In the genomic region with DNA sequence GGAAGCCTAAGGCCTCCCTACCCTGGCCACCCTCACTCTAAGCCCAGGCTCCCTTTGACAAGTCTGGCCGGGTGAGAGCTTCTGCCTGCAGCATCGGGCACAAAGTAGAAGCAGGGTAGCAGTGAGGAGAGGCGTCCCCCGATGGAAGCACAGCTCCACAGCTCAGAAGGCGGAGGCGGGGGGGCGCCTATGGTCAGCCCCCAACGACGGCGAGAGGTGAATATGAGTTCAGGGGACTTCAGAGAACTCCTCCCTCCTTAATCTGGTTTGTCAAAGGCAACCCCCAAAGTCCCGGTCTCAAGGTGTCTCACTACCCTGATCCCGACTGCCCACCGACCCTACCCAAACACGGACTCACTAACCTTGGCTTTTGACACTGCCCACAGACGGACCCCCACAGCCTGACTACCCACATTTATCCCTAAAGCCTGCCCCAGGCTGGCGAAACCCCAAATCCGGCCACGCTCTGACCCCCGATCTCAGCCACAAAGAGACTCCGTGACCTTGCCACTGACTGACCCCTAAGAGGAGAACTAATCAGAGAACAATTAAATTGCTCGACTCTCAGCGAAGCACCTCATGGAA, we compare ENCODE assay signal across 8 cellular contexts. TPM values are rescaled to one million over a fixed set of nuclear protein-coding genes. Genes with fewer than 3 reads are reported as not detected.
A peak's percentile ranks its signal among the peaks of the same experiment; 100 is the strongest.
DNase-seq lines count a peak whose midpoint lies in the region; ATAC-seq and TF ChIP-seq lines count a peak whose summit lies in the region.

No MANE protein-coding gene starts in this region.

- ATAC-seq in right lobe of liver: no peak
- ATAC-seq in GM21423 (IDR thresholded peaks at IDR 0.05; ENCODE audit: unreplicated experiment): no peak

- DNase-seq in activated CD8-positive, alpha-beta memory T cell treated with anti-CD3 and anti-CD28 coated beads, Interleukin-2, amount 50 U/mL, for 48 hours: peak; percentile 60
- DNase-seq in activated CD8-positive, alpha-beta memory T cell treated with anti-CD3 and anti-CD28 coated beads, Interleukin-2, amount 50 U/mL, for 4 hours: no peak
- peak in 1 of 3 donors; percentile 32 for DNase-seq in right lobe of liver
- no peak for DNase-seq in transverse colon
- no peak for DNase-seq in ecto neural progenitor cell (ENCODE audit: low spot score)
- no peak for DNase-seq in A172 (ENCODE audit: low spot score)

- H3K36me3 ChIP-seq in right lobe of liver (no peaks in the 10 kb centered on the region), transverse colon (no peaks in the 10 kb centered on the region)

- 42 to 57% (median 43%) methylated on average over 22 of the region's 22 CpGs for WGBS in adipose tissue, 3 donors
- 15% methylated on average over 8 of the region's 22 CpGs for WGBS in right lobe of liver (ENCODE audit: insufficient coverage, low coverage, low lambda C conversion rate, missing lambda C conversion rate)
- WGBS in transverse colon (ENCODE audit: low coverage in 1 of 2), 2 donors: 6 to 35% methylated on average over 6 to 22 of the region's 22 CpGs

- TF ChIP-seq POLR2A in right lobe of liver (IDR thresholded peaks at IDR 0.05): no peak
- TF ChIP-seq POLR2A in transverse colon (IDR thresholded peaks at IDR 0.05): no peak

- H3K4me1 ChIP-seq in right lobe of liver (peaks cover 0 to 9% (median 0%) of the 10 kb centered on the region in 4 donors), transverse colon (peaks cover 14 to 50% (median 47%) of the 10 kb centered on the region in 4 donors)

- H3K27ac ChIP-seq in adipose tissue (ENCODE audit: low read depth, low read length) (peak overlapping the region; percentile 30), right lobe of liver (peak overlapping the region; percentile 23 to 82 (median 73)), transverse colon (peak overlapping the region; percentile 96 to 98 (median 96))

- H3K27me3 ChIP-seq in right lobe of liver: no peaks in the 10 kb centered on the region
- H3K27me3 ChIP-seq in transverse colon: no peaks in the 10 kb centered on the region

- no peak for TF ChIP-seq CTCF in right lobe of liver (IDR thresholded peaks at IDR 0.05)
- TF ChIP-seq CTCF in transverse colon (IDR thresholded peaks at IDR 0.05): no peak

- in situ Hi-C loops in transverse colon (cut with MboI; ENCODE audit: low pct_ligation_motif_present in 1 of 4, low pct_unique_long_range_greater_than_20kb in 1 of 4, low sequenced_read_pairs in 3 of 4): no loop called here

- peak overlapping the region; percentile 55 to 62 (median 56) for H3K4me3 ChIP-seq in right lobe of liver
- peak overlapping the region; percentile 26 to 71 (median 56) for H3K4me3 ChIP-seq in transverse colon

- H3K9me3 ChIP-seq in right lobe of liver (no peaks in the 10 kb centered on the region), transverse colon (no peaks in the 10 kb centered on the region)

- TF ChIP-seq EP300 in transverse colon (IDR thresholded peaks at IDR 0.05; ENCODE audit: low read depth): no peak

- intact Hi-C loops in right lobe of liver (cut with DNase I): no loop called here
- intact Hi-C loops in transverse colon (cut with DNase I; ENCODE audit: low total_unique reads): no loop called here

RNA-seq across cellular contexts. Expression of a gene that starts 5.3 kb away (rescaled TPM):
- 100 to 1,000 TPM in 2 of 3 donors, 10 to 100 TPM in 1; 58.7 to 375 (median 170) TPM for polyA plus RNA-seq in adipose tissue
- 10 to 100 TPM; 12.7 to 44.6 (median 27.0) TPM for total RNA-seq in right lobe of liver
- 100 to 1,000 TPM; 174 to 363 (median 253) TPM for total RNA-seq in transverse colon
- 83.7 and 244 TPM in 2 replicates for total RNA-seq in A172 (2014; rRNA removed; shearing (Covaris generic))

RNA-seq across cellular contexts. Expression of a gene that starts 23.0 kb away (rescaled TPM):
- polyA plus RNA-seq in adipose tissue: under 1 TPM; 0.10 to 0.22 (median 0.16) TPM
- total RNA-seq in right lobe of liver (1 to 10 TPM in 1 of 6 experiments, under 1 TPM in 5; 0.18 to 1.2 (median 0.70) TPM), transverse colon (10 to 100 TPM in 2 of 4 donors, 1 to 10 TPM in 2; 6.7 to 11.6 (median 8.9) TPM)
- 3.8 and 4.0 TPM in 2 replicates for total RNA-seq in A172 (2014; rRNA removed; shearing (Covaris generic))

Comparison
In these comparisons a context has a peak if more than half of its experiments do, and no peak if none do; other contexts are left out.
1. H3K27ac ChIP-seq: peak in every context shown above with its lines; median percentile 96 in transverse colon; 73 in right lobe of liver; 30 in adipose tissue.